In the genomic region with DNA sequence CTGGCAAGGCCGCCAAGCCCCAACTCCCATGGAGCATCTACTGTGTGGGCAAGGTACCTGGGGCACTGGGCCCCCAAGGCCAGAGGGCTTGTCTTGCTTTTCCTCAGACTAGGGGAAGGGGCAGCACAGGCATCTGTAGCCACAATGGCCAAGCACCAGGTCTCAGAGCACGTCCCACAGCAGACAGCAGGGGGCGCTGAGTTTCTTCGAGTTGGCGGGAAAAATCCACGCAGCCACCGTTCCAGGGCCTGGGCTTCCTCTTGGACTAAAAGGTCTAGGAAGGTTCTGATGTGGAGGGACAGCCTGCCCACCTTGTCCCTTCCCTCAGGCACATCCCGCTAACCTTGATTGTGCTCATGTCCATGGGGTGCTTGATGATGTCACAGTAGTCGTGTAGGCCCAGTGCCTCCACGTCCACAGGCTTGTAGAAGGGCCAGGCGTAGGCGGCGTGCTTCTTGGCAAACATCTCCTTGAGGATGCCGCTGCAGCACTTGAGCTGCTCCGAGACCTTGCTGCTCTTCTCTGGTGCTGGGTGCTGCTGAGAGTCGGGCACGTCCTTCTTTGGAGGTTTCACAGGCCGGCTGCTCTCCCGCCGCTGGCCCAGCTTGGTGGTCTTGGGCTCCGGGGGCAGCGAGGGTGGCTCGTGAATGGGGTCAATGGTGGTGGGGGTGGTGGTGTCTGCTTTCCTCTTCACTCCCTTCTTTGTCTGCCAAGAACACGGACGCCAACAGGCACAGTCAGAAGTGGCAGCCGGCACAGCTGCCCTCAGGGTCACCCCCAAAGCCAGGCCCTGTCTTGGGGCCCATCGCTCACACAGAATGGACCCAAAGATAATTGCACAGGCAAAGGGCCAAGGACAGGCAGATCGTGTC, we compare ENCODE assay signal across 8 cellular contexts. TPM values are rescaled to one million over a fixed set of nuclear protein-coding genes. Genes with fewer than 3 reads are reported as not detected.
DNase-seq lines count a peak whose midpoint lies in the region; ATAC-seq and TF ChIP-seq lines count a peak whose summit lies in the region.

No MANE protein-coding gene starts in this region.

- ATAC-seq in T-helper 17 cell (peak; percentile 70), sciatic nerve (peak; percentile 18), GM19328 (IDR thresholded peaks at IDR 0.05; ENCODE audit: unreplicated experiment) (no peak), GM18867 (IDR thresholded peaks at IDR 0.05; ENCODE audit: unreplicated experiment) (no peak)

- H3K36me3 Mint-ChIP-seq in T-helper 17 cell (ENCODE audit: low read depth) = peaks cover 7% of the 10 kb centered on the region

- H3K27me3 Mint-ChIP-seq in T-helper 17 cell = no peaks in the 10 kb centered on the region

- H3K4me1 Mint-ChIP-seq in T-helper 17 cell = peaks cover 16% of the 10 kb centered on the region

- intact Hi-C loops in sciatic nerve (cut with DNase I) = no loop called here

- H3K4me3 Mint-ChIP-seq in T-helper 17 cell = no peak overlapping the region

- no peak overlapping the region for H3K27ac Mint-ChIP-seq in T-helper 17 cell

- TF ChIP-seq EP300 in Ishikawa (IDR thresholded peaks at IDR 0.05; ENCODE audit: borderline replicate concordance) = no peak

- peak; percentile 66 for TF ChIP-seq RAD21 in Ishikawa (IDR thresholded peaks at IDR 0.05; ENCODE audit: low read depth)

- no peaks in the 10 kb centered on the region for H3K9me3 ChIP-seq in T-helper 17 cell (ENCODE audit: control insufficient read depth, low read length, poor library complexity, severe bottlenecking)

- DNase-seq in COR-L47 (lab: John Stamatoyannopoulos, UW) (peak; percentile 64), T-helper 17 cell (peak; percentile 43 to 72 (median 54)), amygdala (lab: John Stamatoyannopoulos, UW) (peak in 47 of 56 donors; percentile 9 to 80 (median 42)), hepatic stellate cell (ENCODE audit: low spot score) (peak; percentile 66), sciatic nerve (ENCODE audit: low spot score) (peak; percentile 89)

TF ChIP-seq in Ishikawa, 13 proteins besides CTCF, POLR2A, EP300 and RAD21:
- no peak for TF ChIP-seq CREB1 (IDR thresholded peaks at IDR 0.05; ENCODE audit: low read depth)
- TF ChIP-seq, protein P1, sequence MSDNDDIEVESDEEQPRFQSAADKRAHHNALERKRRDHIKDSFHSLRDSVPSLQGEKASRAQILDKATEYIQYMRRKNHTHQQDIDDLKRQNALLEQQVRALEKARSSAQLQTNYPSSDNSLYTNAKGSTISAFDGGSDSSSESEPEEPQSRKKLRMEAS (IDR thresholded peaks at IDR 0.05) = peak; percentile 43
- no peak for TF ChIP-seq CEBPB (IDR thresholded peaks at IDR 0.05)

RNA-seq across cellular contexts. Expression of a gene that starts 32.0 kb away (rescaled TPM):
- not detected for total RNA-seq in T-helper 17 cell
- total RNA-seq in sciatic nerve = 0.45 TPM

Comparison
In these comparisons a context has a peak if more than half of its experiments do, and no peak if none do; other contexts are left out.
1. ATAC-seq: peak in T-helper 17 cell (single experiment) and sciatic nerve (single experiment); none in GM19328 (single experiment) and GM18867 (single experiment).
2. Peak in every context shown above with its lines, with median percentiles within 50 percentile points of each other: DNase-seq.